Comparison of ENCODE assay signal across 2 cellular contexts in genomic region chr6:27495386-27496135, GRCh38.
A peak's percentile ranks its signal among the peaks of the same experiment; 100 is the strongest.
TF ChIP-seq lines count a peak whose summit lies in the region.

No MANE protein-coding gene starts in this region.

TF ChIP-seq in HEK293, 187 proteins besides CTCF, POLR2A, EP300 and RAD21 (continued from another document and continues in another):
- TF ChIP-seq ZBTB11 (tag by site-specific recombination; conservative IDR thresholded peaks at IDR 0.05; ENCODE audit: low read depth) (no peak; the same call in 1 of the 2 replicates), ZNF830 (tag by site-specific recombination; IDR thresholded peaks at IDR 0.05; ENCODE audit: low read depth) (no peak), ZNF626 (tag by site-specific recombination; IDR thresholded peaks at IDR 0.05) (0 out of 2 replicates have a peak, but pooled peaks have one; percentile 22), PRDM1 (tag by site-specific recombination; IDR thresholded peaks at IDR 0.05) (peak; percentile 74), TRIM28 (IDR thresholded peaks at IDR 0.05; ENCODE audit: borderline replicate concordance, low read length) (peak; percentile 97), ZNF140 (tag by site-specific recombination; IDR thresholded peaks at IDR 0.05) (peak; percentile 44; the same call in 1 of the 2 replicates), ZNF350 (tag by site-specific recombination; IDR thresholded peaks at IDR 0.05) (no peak), ZNF837 (tag by site-specific recombination; IDR thresholded peaks at IDR 0.05) (no peak), KLF8 (tag by site-specific recombination; IDR thresholded peaks at IDR 0.05) (peak; percentile 83), YY2 (tag by site-specific recombination; IDR thresholded peaks at IDR 0.05) (0 out of 2 replicates have a peak, but pooled peaks have one; percentile 46), ZNF280D (tag by site-specific recombination; IDR thresholded peaks at IDR 0.05) (0 out of 2 replicates have a peak, but pooled peaks have one; percentile 44), ZNF132 (tag by site-specific recombination; IDR thresholded peaks at IDR 0.05; ENCODE audit: borderline replicate concordance) (0 out of 2 replicates have a peak, but pooled peaks have one; percentile 25), ZNF266 (tag by site-specific recombination; IDR thresholded peaks at IDR 0.05; ENCODE audit: low read depth) (no peak), ZNF529 (tag by site-specific recombination; IDR thresholded peaks at IDR 0.05; ENCODE audit: insufficient replicate concordance) (peak; percentile 6), ZNF18 (tag by site-specific recombination; IDR thresholded peaks at IDR 0.05) (peak; percentile 86), ZNF114 (tag by site-specific recombination; IDR thresholded peaks at IDR 0.05) (no peak), ZNF48 (tag by site-specific recombination; IDR thresholded peaks at IDR 0.05) (no peak), ZBTB8A (tag by site-specific recombination; IDR thresholded peaks at IDR 0.05) (peak; percentile 83), ZNF549 (tag by site-specific recombination; IDR thresholded peaks at IDR 0.05) (peak; percentile 73), ZNF488 (tag by site-specific recombination; IDR thresholded peaks at IDR 0.05) (no peak), FEZF1 (tag by site-specific recombination; IDR thresholded peaks at IDR 0.05) (peak; percentile 43; the same call in 1 of the 2 replicates), GLIS2 (tag by site-specific recombination; IDR thresholded peaks at IDR 0.05) (peak; percentile 57)

TF ChIP-seq in K562, 482 proteins besides CTCF, POLR2A, EP300 and RAD21 (continued from another document and continues in another):
- no peak for TF ChIP-seq XRCC3 (IDR thresholded peaks at IDR 0.05)
- TF ChIP-seq CEBPB (tag; IDR thresholded peaks at IDR 0.05): peak; percentile 51; the same call in 1 of the 2 replicates
- TF ChIP-seq ZFP91 (CRISPR knock-in tag; IDR thresholded peaks at IDR 0.05): no peak
- peak; percentile 47; the same call in 1 of the 2 replicates for TF ChIP-seq MAFK (IDR thresholded peaks at IDR 0.05; ENCODE audit: low read length)
- peak in 1 of 2 experiments; percentile 97; a peak in 2 of 4 replicates for TF ChIP-seq ZNF318 (IDR thresholded peaks at IDR 0.05; ENCODE audit: borderline replicate concordance in 1 of 2, low read depth in 1 of 2)
- TF ChIP-seq CGGBP1 (CRISPR knock-in tag; IDR thresholded peaks at IDR 0.05): no peak
- TF ChIP-seq ARNT (IDR thresholded peaks at IDR 0.05): peak; percentile 86 to 89; a peak in 3 of 4 replicates
- TF ChIP-seq ZNF644 (tag; IDR thresholded peaks at IDR 0.05; ENCODE audit: low read depth): no peak
- TF ChIP-seq STAT5A (IDR thresholded peaks at IDR 0.05; ENCODE audit: borderline replicate concordance, low read length): no peak
- peak; percentile 82 for TF ChIP-seq SOX6 (IDR thresholded peaks at IDR 0.05)
- no peak for TF ChIP-seq U2AF2 (optimal IDR thresholded peaks at IDR 0.05; ENCODE audit: low read depth, low read length)
- no peak for TF ChIP-seq RBM14 (IDR thresholded peaks at IDR 0.05; ENCODE audit: borderline replicate concordance, insufficient read depth, low read depth, low read length)
- TF ChIP-seq MTF1 (CRISPR knock-in tag; IDR thresholded peaks at IDR 0.05; ENCODE audit: borderline replicate concordance): peak; percentile 93; the same call in 1 of the 2 replicates
- peak; percentile 31 for TF ChIP-seq PRDM10 (IDR thresholded peaks at IDR 0.05; ENCODE audit: partially characterized antibody)
- no peak for TF ChIP-seq RHOXF2B (CRISPR knock-in tag; conservative IDR thresholded peaks at IDR 0.05)
- peak in 1 of 2 experiments; percentile 76; a peak in 2 of 4 replicates for TF ChIP-seq TRIM24 (IDR thresholded peaks at IDR 0.05)
- TF ChIP-seq ETV5 (CRISPR knock-in tag; IDR thresholded peaks at IDR 0.05; ENCODE audit: low read depth): no peak; the same call in 1 of the 2 replicates
- TF ChIP-seq BRD4 (IDR thresholded peaks at IDR 0.05): no peak
- no peak for TF ChIP-seq NR1H2 (CRISPR knock-in tag; IDR thresholded peaks at IDR 0.05)
- TF ChIP-seq ARID3A (IDR thresholded peaks at IDR 0.05; ENCODE audit: borderline replicate concordance, low read depth, low read length): peak; percentile 84
- TF ChIP-seq ZNF12 (CRISPR knock-in tag; IDR thresholded peaks at IDR 0.05): no peak
- no peak for TF ChIP-seq MCM5 (IDR thresholded peaks at IDR 0.05; ENCODE audit: low read depth)
- no peak for TF ChIP-seq CEBPZ (IDR thresholded peaks at IDR 0.05; ENCODE audit: borderline replicate concordance, low read depth, low read length)
- TF ChIP-seq ZNF165 (CRISPR knock-in tag; IDR thresholded peaks at IDR 0.05; ENCODE audit: borderline replicate concordance): no peak
- no peak for TF ChIP-seq CREBBP (IDR thresholded peaks at IDR 0.05; ENCODE audit: low read depth, low read length)
- no peak for TF ChIP-seq PHB (CRISPR knock-in tag; IDR thresholded peaks at IDR 0.05)
- no peak; the same call in 1 of the 2 replicates for TF ChIP-seq FOXK1 (CRISPR knock-in tag; IDR thresholded peaks at IDR 0.05; ENCODE audit: borderline replicate concordance)
